ENCODE assay signal across 17 cellular contexts in genomic region chr18:22550861-22551260, GRCh38.
"Had no signal": no experiment of that assay in that cellular context is flagged by ENCODE, and none has a peak within 500 bp of the region (broad histone marks: within the 10 kb centered on the region; RNA-seq: fewer than 3 reads in every experiment).

No MANE protein-coding gene starts in this region.

- H3K36me3 ChIP-seq: lower lobe of right lung, neutrophil had no signal

- H3K27me3 ChIP-seq: neutrophil had no signal

- H3K9me3 ChIP-seq: lower lobe of right lung had no signal

- H3K27me3 Mint-ChIP-seq: stimulated activated memory B cell treated with anti-CD40 and anti-IgM and Interleukin-4, amounts not matched to agents 10 μg/mL and 1 μg/mL and 100 μg/mL, for 72 hours had no signal

- H3K27ac Mint-ChIP-seq: activated CD8-positive, alpha-beta memory T cell treated with anti-CD3 and anti-CD28 coated beads, Interleukin-2, amount 10 ng/mL, durations not matched to agents 7 days and 5 days; activated naive CD4-positive, alpha-beta T cell treated with anti-CD3 and anti-CD28 coated beads, Interleukin-2, amount 50 U/mL, for 72 hours; immature natural killer cell; naive thymus-derived CD8-positive, alpha-beta T cell; stimulated activated memory B cell treated with anti-CD40 and anti-IgM and Interleukin-4, amounts not matched to agents 10 μg/mL and 1 μg/mL and 100 μg/mL, for 72 hours; type B pancreatic cell had no signal

- H3K36me3 Mint-ChIP-seq: activated CD8-positive, alpha-beta memory T cell treated with anti-CD3 and anti-CD28 coated beads, Interleukin-2, amount 10 ng/mL, durations not matched to agents 7 days and 5 days; activated naive CD4-positive, alpha-beta T cell treated with anti-CD3 and anti-CD28 coated beads, Interleukin-2, amount 50 U/mL, for 72 hours; immature natural killer cell; naive thymus-derived CD8-positive, alpha-beta T cell; stimulated activated memory B cell treated with anti-CD40 and anti-IgM and Interleukin-4, amounts not matched to agents 10 μg/mL and 1 μg/mL and 100 μg/mL, for 72 hours; type B pancreatic cell had no signal

- DNase-seq: activated CD4-positive, alpha-beta T cell treated with anti-CD3 and anti-CD28 coated beads, Interleukin-2, amount 50 U/mL, for 48 hours; activated CD4-positive, CD25-positive, alpha-beta regulatory T cell treated with anti-CD3 and anti-CD28 coated beads, Interleukin-2, amount 50 U/mL, for 72 hours; activated CD8-positive, alpha-beta memory T cell treated with anti-CD3 and anti-CD28 coated beads, Interleukin-2, amount 10 ng/mL, durations not matched to agents 7 days and 5 days; activated effector memory CD4-positive, alpha-beta T cell treated with anti-CD3 and anti-CD28 coated beads, Interleukin-2, amount 50 U/mL, for 16 hours; activated T-cell treated with anti-CD3 and anti-CD28 coated beads, Interleukin-2, amount 50 U/mL, for 4 hours; amygdala; immature natural killer cell; left cardiac atrium; lower lobe of right lung; naive thymus-derived CD8-positive, alpha-beta T cell; right cardiac atrium; stimulated activated CD4-positive, alpha-beta T cell treated with anti-CD3 and anti-CD28 coated beads, Interleukin-1b, Interleukin-23, amount 100 ng/mL, for 48 hours; T-helper 2 cell had no signal

- H3K27ac ChIP-seq: lower lobe of right lung, neutrophil had no signal

- H3K4me3 Mint-ChIP-seq: activated CD8-positive, alpha-beta memory T cell treated with anti-CD3 and anti-CD28 coated beads, Interleukin-2, amount 10 ng/mL, durations not matched to agents 7 days and 5 days; activated T-cell treated with anti-CD3 and anti-CD28 coated beads, Interleukin-2, amount 50 U/mL, for 4 hours; immature natural killer cell; naive thymus-derived CD8-positive, alpha-beta T cell; stimulated activated memory B cell treated with anti-CD40 and anti-IgM and Interleukin-4, amounts not matched to agents 10 μg/mL and 1 μg/mL and 100 μg/mL, for 72 hours; type B pancreatic cell had no signal

- H3K4me1 Mint-ChIP-seq: activated CD8-positive, alpha-beta memory T cell treated with anti-CD3 and anti-CD28 coated beads, Interleukin-2, amount 10 ng/mL, durations not matched to agents 7 days and 5 days; naive thymus-derived CD8-positive, alpha-beta T cell; stimulated activated memory B cell treated with anti-CD40 and anti-IgM and Interleukin-4, amounts not matched to agents 10 μg/mL and 1 μg/mL and 100 μg/mL, for 72 hours had no signal

- H3K4me3 ChIP-seq: lower lobe of right lung had no signal

- H3K4me1 ChIP-seq: lower lobe of right lung had no signal

- H3K9me3 Mint-ChIP-seq: activated naive CD4-positive, alpha-beta T cell treated with anti-CD3 and anti-CD28 coated beads, Interleukin-2, amount 50 U/mL, for 72 hours; activated T-cell treated with anti-CD3 and anti-CD28 coated beads, Interleukin-2, amount 50 U/mL, for 4 hours; immature natural killer cell had no signal

- ATAC-seq: activated CD8-positive, alpha-beta memory T cell treated with anti-CD3 and anti-CD28 coated beads, Interleukin-2, amount 10 ng/mL, durations not matched to agents 7 days and 5 days; activated naive CD4-positive, alpha-beta T cell treated with anti-CD3 and anti-CD28 coated beads, Interleukin-2, amount 50 U/mL, for 72 hours; activated T-cell treated with anti-CD3 and anti-CD28 coated beads, Interleukin-2, amount 50 U/mL, for 4 hours; left cardiac atrium; lower lobe of right lung; naive thymus-derived CD8-positive, alpha-beta T cell; stimulated activated memory B cell treated with anti-CD40 and anti-IgM and Interleukin-4, amounts not matched to agents 10 μg/mL and 1 μg/mL and 100 μg/mL, for 72 hours had no signal
